In genomic region chr14:100900837-100901390, GRCh38 we compare ENCODE assay signal across 8 cellular contexts. TPM values are rescaled to one million over a fixed set of nuclear protein-coding genes. Genes with fewer than 3 reads are reported as not detected.
A peak's percentile ranks its signal among the peaks of the same experiment; 100 is the strongest.
DNase-seq lines count a peak whose midpoint lies in the region; ATAC-seq and TF ChIP-seq lines count a peak whose summit lies in the region.

No MANE protein-coding gene starts in this region.

- H3K27ac ChIP-seq in H9 (ENCODE audit: insufficient read length, low read depth, low read length) (no peak overlapping the region), foreskin keratinocyte (no peak overlapping the region), smooth muscle cell (ENCODE audit: low read depth) (peak overlapping the region; percentile 49)

- H3T11ph ChIP-seq in H9 (ENCODE audit: low read length), result no peak overlapping the region

- H3K23me2 ChIP-seq in H9 (ENCODE audit: insufficient read length, low read depth, low read length, poor library complexity, severe bottlenecking), result peaks cover 7% of the 10 kb centered on the region

- H4K5ac ChIP-seq in H9 (ENCODE audit: insufficient read length, low read depth, low read length), result no peak overlapping the region

- H2BK5ac ChIP-seq in H9 (ENCODE audit: insufficient read length, low read length), result no peak overlapping the region

- H2BK120ac ChIP-seq in H9 (ENCODE audit: low read depth, low read length, poor library complexity, severe bottlenecking), result no peak overlapping the region

- H3K9ac ChIP-seq in H9 (ENCODE audit: extremely low read depth, insufficient read length, low read length), result no peak overlapping the region
- H3K9ac ChIP-seq in smooth muscle cell (ENCODE audit: low read depth), result no peak overlapping the region

- TF ChIP-seq CTCF in AG10803 (conservative IDR thresholded peaks at IDR 0.05; ENCODE audit: low read length) (peak; percentile 13; the same call in 1 of the 2 replicates), H9 (conservative IDR thresholded peaks at IDR 0.05) (peak; percentile 62), foreskin keratinocyte (conservative IDR thresholded peaks at IDR 0.05) (peak; percentile 53), smooth muscle cell (IDR thresholded peaks at IDR 0.05; ENCODE audit: borderline replicate concordance, insufficient read depth, poor library complexity, severe bottlenecking) (peak; percentile 51)

- no peak overlapping the region for H3K4ac ChIP-seq in H9 (ENCODE audit: low read depth, low read length)

- DNase-seq in AG10803 (ENCODE audit: low read depth) (no peak), H9 (peak; percentile 76), RKO (ENCODE audit: low spot score) (peak; percentile 25), foreskin keratinocyte (no peak), smooth muscle cell (lab: John Stamatoyannopoulos, UW; ENCODE audit: unreplicated experiment) (no peak), cerebellum (ENCODE audit: low spot score) (no peak)
- DNase-seq in activated effector memory CD4-positive, alpha-beta T cell treated with anti-CD3 and anti-CD28 coated beads, Interleukin-2, amount 50 U/mL, for 16 hours, result no peak
- no peak for DNase-seq in stimulated activated CD4-positive, alpha-beta T cell treated with anti-CD3 and anti-CD28 coated beads, Interleukin-4, amount 100 ng/mL, for 4 hours

- H3K4me1 ChIP-seq in H9 (ENCODE audit: insufficient read depth, low read length), result peaks cover 2% of the 10 kb centered on the region; the same call in 1 of the 2 replicates
- no peaks in the 10 kb centered on the region for H3K4me1 ChIP-seq in foreskin keratinocyte
- peaks cover 61% of the 10 kb centered on the region for H3K4me1 ChIP-seq in smooth muscle cell (ENCODE audit: low read depth)

- no peak overlapping the region for H2BK15ac ChIP-seq in H9 (ENCODE audit: low read depth, low read length)

- ATAC-seq in foreskin keratinocyte, result peak; percentile 27

- H3K4me3 ChIP-seq in AG10803 (ENCODE audit: low read length) (no peak overlapping the region), smooth muscle cell (peak overlapping the region; percentile 16)

- H3K79me2 ChIP-seq in H9 (ENCODE audit: insufficient read depth, low read length), result no peaks in the 10 kb centered on the region
- peaks cover 9% of the 10 kb centered on the region for H3K79me2 ChIP-seq in smooth muscle cell (ENCODE audit: low read depth)

- no peak overlapping the region for H3K18ac ChIP-seq in H9 (ENCODE audit: insufficient read length, low read depth, low read length)

- no peak overlapping the region for H2BK20ac ChIP-seq in H9 (ENCODE audit: low read depth, low read length, poor library complexity, severe bottlenecking)

- peaks cover 0 to 7% (median 2%) of the 10 kb centered on the region in 3 experiments; a peak in 5 of 7 replicates for H3K36me3 Mint-ChIP-seq in H9 (ENCODE audit: insufficient read depth in 1 of 3, low read depth in 3 of 3)

- peak overlapping the region; percentile 55 to 79 for H3K4me3 Mint-ChIP-seq in H9

- H2BK12ac ChIP-seq in H9 (ENCODE audit: insufficient read length, low read depth, low read length), result no peak overlapping the region

- H2AK5ac ChIP-seq in H9 (ENCODE audit: insufficient read length, low read length), result no peak overlapping the region

- H4K91ac ChIP-seq in H9 (ENCODE audit: insufficient read length, low read depth, low read length), result no peak overlapping the region

- WGBS in H9 (ENCODE audit: extremely low coverage, insufficient read length, low lambda C conversion rate), result no CpG with 5 or more reads among the region's 15 CpGs
- 41% methylated on average over 15 of the region's 15 CpGs for WGBS in smooth muscle cell (ENCODE audit: low lambda C conversion rate)

- no peaks in the 10 kb centered on the region for H3K36me3 ChIP-seq in smooth muscle cell (ENCODE audit: low read depth)

- no peaks in the 10 kb centered on the region for H3K79me1 ChIP-seq in H9 (ENCODE audit: insufficient read depth, low read depth, low read length, poor library complexity, severe bottlenecking)

- H3K9me3 ChIP-seq in H9 (ENCODE audit: control insufficient read depth, low read depth, low read length) (no peaks in the 10 kb centered on the region), smooth muscle cell (replicated peaks; ENCODE audit: low read depth) (no peaks in the 10 kb centered on the region)

- H3K27ac Mint-ChIP-seq in H9, result no peak overlapping the region

- no peak overlapping the region for H3K14ac ChIP-seq in H9 (ENCODE audit: insufficient read depth, low read length)

- H3K27me3 Mint-ChIP-seq in H9 (ENCODE audit: low read depth), result peaks cover 64% of the 10 kb centered on the region

- H3F3A ChIP-seq in smooth muscle cell (ENCODE audit: low read depth), result peaks cover 2% of the 10 kb centered on the region

- peaks cover 3 to 7% of the 10 kb centered on the region in 2 experiments for H3K9me3 Mint-ChIP-seq in H9

- H3K23ac ChIP-seq in H9 (ENCODE audit: insufficient read length, low read depth, low read length), result no peak overlapping the region

- no peak overlapping the region for H3K56ac ChIP-seq in H9 (ENCODE audit: insufficient read length, low read depth, low read length)

- H3K27me3 ChIP-seq in H9 (ENCODE audit: insufficient read depth, low read length) (peaks cover 6% of the 10 kb centered on the region; the same call in 1 of the 2 replicates), foreskin keratinocyte (peaks cover 15% of the 10 kb centered on the region), smooth muscle cell (ENCODE audit: low read depth) (no peaks in the 10 kb centered on the region)

- no peak overlapping the region for H4K8ac ChIP-seq in H9 (replicated peaks; ENCODE audit: insufficient read length, low read depth, low read length)

- no peaks in the 10 kb centered on the region for H4K20me1 ChIP-seq in H9 (ENCODE audit: control insufficient read depth, insufficient read depth, insufficient read length)
- no peaks in the 10 kb centered on the region for H4K20me1 ChIP-seq in smooth muscle cell (ENCODE audit: low read depth)

- H2AFZ ChIP-seq in H9 (ENCODE audit: low read length), result no peak overlapping the region
- no peak overlapping the region for H2AFZ ChIP-seq in smooth muscle cell (ENCODE audit: low read depth)

- H3K4me2 ChIP-seq in H9 (ENCODE audit: insufficient read depth, insufficient read length, low read length) (peak overlapping the region; percentile 83), smooth muscle cell (peak overlapping the region; percentile 83)

- peaks cover 41 to 80% of the 10 kb centered on the region in 2 experiments for H3K4me1 Mint-ChIP-seq in H9

RNA-seq across cellular contexts. Expression of gene RTL1, which starts 2.6 kb away (rescaled TPM):
- not detected in 2 replicates for total RNA-seq in H9 (2021)
- total RNA-seq in foreskin keratinocyte, result not detected in 2 replicates
- polyA plus RNA-seq in foreskin keratinocyte, result not detected in 2 replicates
- 11.8 and 13.9 TPM in 2 replicates for total RNA-seq in smooth muscle cell
- 6.7 and 11.1 TPM in 2 replicates for polyA plus RNA-seq in smooth muscle cell
- total RNA-seq in cerebellum, result under 0.01 TPM

Comparison
In these comparisons a context has a peak if more than half of its experiments do, and no peak if none do; other contexts are left out.
1. DNase-seq: peak in H9 (single experiment) and RKO (single experiment); none in AG10803 (single experiment), foreskin keratinocyte (0 of 2), smooth muscle cell (single experiment), cerebellum (single experiment), activated effector memory CD4-positive, alpha-beta T cell treated with anti-CD3 and anti-CD28 coated beads, Interleukin-2, amount 50 U/mL, for 16 hours (single experiment) and stimulated activated CD4-positive, alpha-beta T cell treated with anti-CD3 and anti-CD28 coated beads, Interleukin-4, amount 100 ng/mL, for 4 hours (0 of 2).
2. RNA of gene RTL1, which starts 2.6 kb away (total RNA-seq): 11.8 to 13.9 TPM in smooth muscle cell; not detected in H9, not detected in foreskin keratinocyte and under 0.01 TPM in cerebellum (single experiment); every median in the first group is over 10 times any median in the second.
3. Peak in every context shown above with its lines, with median percentiles within 50 percentile points of each other: CTCF ChIP-seq.